Comparison of ENCODE assay signal across 3 cellular contexts in the genomic region with DNA sequence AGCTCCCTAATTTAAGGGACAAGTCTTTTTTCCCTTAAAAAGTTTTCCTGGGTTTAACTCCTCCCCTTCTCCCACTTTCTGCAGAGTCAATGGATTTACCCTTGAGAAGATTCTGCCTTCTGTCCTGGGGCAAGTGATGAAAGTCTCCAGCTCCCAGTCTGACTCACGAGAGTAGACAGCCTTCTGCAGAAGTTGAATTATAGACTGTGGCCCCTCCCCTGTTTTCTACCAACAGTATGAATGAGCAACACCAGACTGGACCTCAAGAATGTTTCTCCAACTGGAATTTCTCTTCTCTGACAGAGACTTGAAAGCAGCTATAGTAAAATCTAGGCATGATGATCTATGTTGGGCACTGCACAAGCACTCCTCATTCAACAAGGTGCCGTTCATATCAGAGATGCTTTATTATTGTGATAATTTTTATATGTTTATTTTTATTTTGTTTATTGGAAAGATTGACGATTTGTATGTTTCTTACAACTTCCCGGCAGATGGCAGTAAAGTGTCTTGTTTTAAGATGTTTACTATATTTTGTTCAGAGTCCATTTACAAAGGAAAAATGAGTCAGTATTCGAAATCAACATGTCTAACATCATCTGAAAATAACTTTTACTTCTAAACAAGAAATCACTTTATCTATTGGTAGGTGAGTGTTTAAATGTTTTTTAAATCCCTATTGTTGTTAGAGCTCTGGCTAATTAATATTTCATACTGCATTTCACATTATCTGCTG.
TF ChIP-seq lines count a peak whose summit lies in the region.

No MANE protein-coding gene starts in this region.

TF ChIP-seq in GM12878, 131 proteins besides CTCF, POLR2A, EP300 and RAD21:
- peak; percentile 28; the same call in 1 of the 2 replicates for TF ChIP-seq SMC3 (IDR thresholded peaks at IDR 0.05; ENCODE audit: borderline replicate concordance, low read length)
- TF ChIP-seq NFYA (IDR thresholded peaks at IDR 0.05; ENCODE audit: borderline replicate concordance, low read depth, low read length): no peak

TF ChIP-seq in neural cell, 6 proteins besides CTCF, POLR2A, EP300 and RAD21:
- peak; percentile 20 for TF ChIP-seq SMC3 (conservative IDR thresholded peaks at IDR 0.05; ENCODE audit: poor library complexity)
- TF ChIP-seq, protein P1, sequence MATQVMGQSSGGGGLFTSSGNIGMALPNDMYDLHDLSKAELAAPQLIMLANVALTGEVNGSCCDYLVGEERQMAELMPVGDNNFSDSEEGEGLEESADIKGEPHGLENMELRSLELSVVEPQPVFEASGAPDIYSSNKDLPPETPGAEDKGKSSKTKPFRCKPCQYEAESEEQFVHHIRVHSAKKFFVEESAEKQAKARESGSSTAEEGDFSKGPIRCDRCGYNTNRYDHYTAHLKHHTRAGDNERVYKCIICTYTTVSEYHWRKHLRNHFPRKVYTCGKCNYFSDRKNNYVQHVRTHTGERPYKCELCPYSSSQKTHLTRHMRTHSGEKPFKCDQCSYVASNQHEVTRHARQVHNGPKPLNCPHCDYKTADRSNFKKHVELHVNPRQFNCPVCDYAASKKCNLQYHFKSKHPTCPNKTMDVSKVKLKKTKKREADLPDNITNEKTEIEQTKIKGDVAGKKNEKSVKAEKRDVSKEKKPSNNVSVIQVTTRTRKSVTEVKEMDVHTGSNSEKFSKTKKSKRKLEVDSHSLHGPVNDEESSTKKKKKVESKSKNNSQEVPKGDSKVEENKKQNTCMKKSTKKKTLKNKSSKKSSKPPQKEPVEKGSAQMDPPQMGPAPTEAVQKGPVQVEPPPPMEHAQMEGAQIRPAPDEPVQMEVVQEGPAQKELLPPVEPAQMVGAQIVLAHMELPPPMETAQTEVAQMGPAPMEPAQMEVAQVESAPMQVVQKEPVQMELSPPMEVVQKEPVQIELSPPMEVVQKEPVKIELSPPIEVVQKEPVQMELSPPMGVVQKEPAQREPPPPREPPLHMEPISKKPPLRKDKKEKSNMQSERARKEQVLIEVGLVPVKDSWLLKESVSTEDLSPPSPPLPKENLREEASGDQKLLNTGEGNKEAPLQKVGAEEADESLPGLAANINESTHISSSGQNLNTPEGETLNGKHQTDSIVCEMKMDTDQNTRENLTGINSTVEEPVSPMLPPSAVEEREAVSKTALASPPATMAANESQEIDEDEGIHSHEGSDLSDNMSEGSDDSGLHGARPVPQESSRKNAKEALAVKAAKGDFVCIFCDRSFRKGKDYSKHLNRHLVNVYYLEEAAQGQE (IDR thresholded peaks at IDR 0.05; ENCODE audit: borderline replicate concordance): no peak

TF ChIP-seq in GM12891, 5 proteins besides CTCF, POLR2A, EP300 and RAD21 (continued from another document):
- no peak for TF ChIP-seq TAF1 (IDR thresholded peaks at IDR 0.05; ENCODE audit: low read depth, low read length)
- no peak for TF ChIP-seq PAX5 (IDR thresholded peaks at IDR 0.05; ENCODE audit: insufficient read depth, low read length, severe bottlenecking)
- TF ChIP-seq SPI1 (IDR thresholded peaks at IDR 0.05; ENCODE audit: low read depth, low read length): no peak
- TF ChIP-seq POLR2AphosphoS5 (IDR thresholded peaks at IDR 0.05; ENCODE audit: low read depth, low read length): no peak
